16 cellular contexts compared by ENCODE assay signal in the genomic region with DNA sequence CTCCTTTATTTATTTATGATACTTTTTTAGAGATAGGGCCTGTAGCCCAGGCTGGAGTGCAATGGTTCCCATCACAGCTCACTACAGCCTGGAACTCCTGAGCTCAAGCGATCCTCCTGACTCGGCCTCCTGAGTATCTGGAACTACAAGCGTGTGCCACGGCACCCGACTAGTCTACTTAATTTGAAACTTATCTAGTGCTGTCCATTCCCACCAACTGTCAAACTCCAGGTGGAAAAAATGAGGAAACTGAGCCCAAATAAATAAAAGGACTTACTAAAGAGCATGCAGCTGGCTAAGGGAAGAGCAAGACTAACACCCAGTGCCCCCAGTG. TPM values are rescaled to one million over a fixed set of nuclear protein-coding genes. Genes with fewer than 3 reads are reported as not detected.
DNase-seq lines count a peak whose midpoint lies in the region; ATAC-seq and TF ChIP-seq lines count a peak whose summit lies in the region.
"Had no signal": no experiment of that assay in that cellular context is flagged by ENCODE, and none has a peak within 500 bp of the region (broad histone marks: within the 10 kb centered on the region; RNA-seq: fewer than 3 reads in every experiment).

No MANE protein-coding gene starts in this region.

- H3K4me1 ChIP-seq in CD4-positive, alpha-beta memory T cell (ENCODE audit: insufficient read depth, low read length) = peaks cover 38% of the 10 kb centered on the region
- peaks cover 19 to 41% of the 10 kb centered on the region in 2 donors for H3K4me1 ChIP-seq in left lung

- no peak for TF ChIP-seq POLR2A in erythroblast (IDR thresholded peaks at IDR 0.05; ENCODE audit: low read length)

- intact Hi-C loops in CD4-positive, alpha-beta memory T cell (cut with micrococcal nuclease) = loop anchor here (2.0 to 5.0 kb wide), 5 partner anchors 17 to 1637 kb away; partner anchors contain the start of genes CST7, NAPB and PYGB
- intact Hi-C loops in activated T-helper 1 cell treated with anti-CD3 and anti-CD28 coated beads, Interleukin-12 subunit alpha, Interleukin-12 subunit beta, Interleukin-2, Interleukin-4 antibody, amounts not matched to agents 30 ng/mL and 10 ng/mL and 1 ng/mL, durations not matched to agents 14 hours and 24 hours and 36 hours (cut with micrococcal nuclease) = loop anchor here (2.0 to 5.0 kb wide), 5 partner anchors 127 to 565 kb away; partner anchors contain the start of genes ABHD12, NANP and NINL
- intact Hi-C loops in left lung (cut with DNase I) = no loop called here

- no peak overlapping the region for H3K4me3 ChIP-seq in CD4-positive, alpha-beta memory T cell (ENCODE audit: low read length in 2 of 2)
- H3K4me3 ChIP-seq in left lung = no peak overlapping the region

- H3K4me3 Mint-ChIP-seq in CD4-positive, alpha-beta memory T cell = peak overlapping the region in 7 of 8 donors; percentile 81 to 92 (median 84)
- H3K4me3 Mint-ChIP-seq in activated T-helper 1 cell treated with anti-CD3 and anti-CD28 coated beads, Interleukin-12 subunit alpha, Interleukin-12 subunit beta, Interleukin-2, Interleukin-4 antibody, amounts not matched to agents 30 ng/mL and 10 ng/mL and 1 ng/mL, durations not matched to agents 14 hours and 24 hours and 36 hours = peak overlapping the region; percentile 71
- H3K4me3 Mint-ChIP-seq in stimulated activated effector memory CD8-positive, alpha-beta T cell treated with anti-CD3 and anti-CD28 coated beads, Interleukin-12 subunit alpha, Interleukin-12 subunit beta, amount 100 ng/mL, for 72 hours = peak overlapping the region; percentile 77

- no peak for DNase-seq in CD4-positive, alpha-beta memory T cell
- no peak for DNase-seq in activated T-helper 1 cell treated with anti-CD3 and anti-CD28 coated beads, Interleukin-12 subunit alpha, Interleukin-12 subunit beta, Interleukin-2, Interleukin-4 antibody, amounts not matched to agents 30 ng/mL and 10 ng/mL and 1 ng/mL, durations not matched to agents 14 hours and 24 hours and 36 hours (ENCODE audit: low spot score)
- DNase-seq in left lung (no peak), RPMI8226 (no peak), NCI-H510A treated with DMSO at 0.1 percent for 48 hours (lab: John Stamatoyannopoulos, UW) (no peak), erythroblast (lab: John Stamatoyannopoulos, UW) (no peak), OCI-M2 (lab: John Stamatoyannopoulos, UW; ENCODE audit: unreplicated experiment) (no peak)
- DNase-seq in stimulated activated effector memory CD8-positive, alpha-beta T cell treated with anti-CD3 and anti-CD28 coated beads, Interleukin-12 subunit alpha, Interleukin-12 subunit beta, amount 100 ng/mL, for 72 hours (ENCODE audit: low spot score in 2 of 2) = no peak
- DNase-seq: activated naive CD8-positive, alpha-beta T cell treated with anti-CD3 and anti-CD28 coated beads, Interleukin-2, amount 50 U/mL, for 24 hours; NCI-H1092 treated with DMSO at 0.1 percent for 48 hours; NCI-H446 treated with DMSO at 0.1 percent for 48 hours; T1000 had no signal

- H3K27me3 Mint-ChIP-seq in CD4-positive, alpha-beta memory T cell = peaks cover under 1 to 2% of the 10 kb centered on the region in 2 donors
- peaks cover 42% of the 10 kb centered on the region for H3K27me3 Mint-ChIP-seq in activated T-helper 1 cell treated with anti-CD3 and anti-CD28 coated beads, Interleukin-12 subunit alpha, Interleukin-12 subunit beta, Interleukin-2, Interleukin-4 antibody, amounts not matched to agents 30 ng/mL and 10 ng/mL and 1 ng/mL, durations not matched to agents 14 hours and 24 hours and 36 hours (ENCODE audit: insufficient read depth)
- H3K27me3 Mint-ChIP-seq: activated naive CD8-positive, alpha-beta T cell treated with anti-CD3 and anti-CD28 coated beads, Interleukin-2, amount 50 U/mL, for 24 hours had no signal

- peaks cover 21 to 48% (median 32%) of the 10 kb centered on the region in 4 donors for H3K4me1 Mint-ChIP-seq in CD4-positive, alpha-beta memory T cell
- H3K4me1 Mint-ChIP-seq in activated T-helper 1 cell treated with anti-CD3 and anti-CD28 coated beads, Interleukin-12 subunit alpha, Interleukin-12 subunit beta, Interleukin-2, Interleukin-4 antibody, amounts not matched to agents 30 ng/mL and 10 ng/mL and 1 ng/mL, durations not matched to agents 14 hours and 24 hours and 36 hours (ENCODE audit: low read depth) = peaks cover 24% of the 10 kb centered on the region
- H3K4me1 Mint-ChIP-seq in stimulated activated effector memory CD8-positive, alpha-beta T cell treated with anti-CD3 and anti-CD28 coated beads, Interleukin-12 subunit alpha, Interleukin-12 subunit beta, amount 100 ng/mL, for 72 hours = peaks cover 30% of the 10 kb centered on the region

- H3K36me3 ChIP-seq in CD4-positive, alpha-beta memory T cell (ENCODE audit: insufficient read depth, low read length) = peaks cover 5% of the 10 kb centered on the region
- H3K36me3 ChIP-seq in left lung = no peaks in the 10 kb centered on the region

- no peaks in the 10 kb centered on the region for H3K9me3 Mint-ChIP-seq in CD4-positive, alpha-beta memory T cell
- no peaks in the 10 kb centered on the region for H3K9me3 Mint-ChIP-seq in activated T-helper 1 cell treated with anti-CD3 and anti-CD28 coated beads, Interleukin-12 subunit alpha, Interleukin-12 subunit beta, Interleukin-2, Interleukin-4 antibody, amounts not matched to agents 30 ng/mL and 10 ng/mL and 1 ng/mL, durations not matched to agents 14 hours and 24 hours and 36 hours
- H3K9me3 Mint-ChIP-seq in stimulated activated effector memory CD8-positive, alpha-beta T cell treated with anti-CD3 and anti-CD28 coated beads, Interleukin-12 subunit alpha, Interleukin-12 subunit beta, amount 100 ng/mL, for 72 hours = no peaks in the 10 kb centered on the region
- H3K9me3 Mint-ChIP-seq: activated naive CD8-positive, alpha-beta T cell treated with anti-CD3 and anti-CD28 coated beads, Interleukin-2, amount 50 U/mL, for 24 hours had no signal

- H3K27me3 ChIP-seq in CD4-positive, alpha-beta memory T cell (ENCODE audit: insufficient read depth, low read length) = no peaks in the 10 kb centered on the region
- H3K27me3 ChIP-seq in left lung = no peaks in the 10 kb centered on the region

- peaks cover 7 to 18% of the 10 kb centered on the region in 2 donors for H3K36me3 Mint-ChIP-seq in CD4-positive, alpha-beta memory T cell
- peaks cover 7% of the 10 kb centered on the region for H3K36me3 Mint-ChIP-seq in activated T-helper 1 cell treated with anti-CD3 and anti-CD28 coated beads, Interleukin-12 subunit alpha, Interleukin-12 subunit beta, Interleukin-2, Interleukin-4 antibody, amounts not matched to agents 30 ng/mL and 10 ng/mL and 1 ng/mL, durations not matched to agents 14 hours and 24 hours and 36 hours (ENCODE audit: low read depth)
- peaks cover 5% of the 10 kb centered on the region for H3K36me3 Mint-ChIP-seq in stimulated activated effector memory CD8-positive, alpha-beta T cell treated with anti-CD3 and anti-CD28 coated beads, Interleukin-12 subunit alpha, Interleukin-12 subunit beta, amount 100 ng/mL, for 72 hours

- no peak for TF ChIP-seq CTCF in left lung (IDR thresholded peaks at IDR 0.05)

- no peak for ATAC-seq in left lung
- ATAC-seq in stimulated activated effector memory CD8-positive, alpha-beta T cell treated with anti-CD3 and anti-CD28 coated beads, Interleukin-12 subunit alpha, Interleukin-12 subunit beta, amount 100 ng/mL, for 72 hours = no peak
- ATAC-seq: activated naive CD8-positive, alpha-beta T cell treated with anti-CD3 and anti-CD28 coated beads, Interleukin-2, amount 50 U/mL, for 24 hours had no signal

- peak overlapping the region; percentile 82 to 96 (median 86) for H3K27ac Mint-ChIP-seq in CD4-positive, alpha-beta memory T cell
- H3K27ac Mint-ChIP-seq in activated T-helper 1 cell treated with anti-CD3 and anti-CD28 coated beads, Interleukin-12 subunit alpha, Interleukin-12 subunit beta, Interleukin-2, Interleukin-4 antibody, amounts not matched to agents 30 ng/mL and 10 ng/mL and 1 ng/mL, durations not matched to agents 14 hours and 24 hours and 36 hours = no peak overlapping the region
- no peak overlapping the region for H3K27ac Mint-ChIP-seq in stimulated activated effector memory CD8-positive, alpha-beta T cell treated with anti-CD3 and anti-CD28 coated beads, Interleukin-12 subunit alpha, Interleukin-12 subunit beta, amount 100 ng/mL, for 72 hours

- POLR2A ChIA-PET in CD4-positive, alpha-beta memory T cell (lab: Charles Lee; ENCODE audit: partially characterized antibody) = interaction anchor here (0.9 to 4.4 kb wide), 6 partner anchors 24 to 188 kb away, joined by 3 to 60 read pairs (median 26); partner anchors contain the start of genes APMAP, CST7, ENTPD6 and PYGB

- H3K27ac ChIP-seq in CD4-positive, alpha-beta memory T cell (ENCODE audit: low read depth, low read length) = no peak overlapping the region
- H3K27ac ChIP-seq in left lung = peak overlapping the region; percentile 91 to 92

- H3K9me3 ChIP-seq in CD4-positive, alpha-beta memory T cell (ENCODE audit: control insufficient read depth in 1 of 2, low read length in 2 of 2) = no peaks in the 10 kb centered on the region
- H3K9me3 ChIP-seq in left lung = no peaks in the 10 kb centered on the region

- CTCF ChIA-PET in CD4-positive, alpha-beta memory T cell (lab: Charles Lee; ENCODE audit: partially characterized antibody) = interaction anchor here (0.8 to 12.0 kb wide), 5 partner anchors 13 to 129 kb away, joined by 3 to 260 read pairs (median 3); partner anchors contain the start of gene APMAP

RNA-seq across cellular contexts. Expression of gene ACSS1, which starts 1.5 kb away (rescaled TPM):
- 10 to 100 TPM; 55.4 to 56.5 TPM for total RNA-seq in CD4-positive, alpha-beta memory T cell
- polyA plus RNA-seq in CD4-positive, alpha-beta memory T cell = 10 to 100 TPM; 44.6 to 47.2 TPM
- 11.7 and 12.7 TPM in 2 replicates for total RNA-seq in activated T-helper 1 cell treated with anti-CD3 and anti-CD28 coated beads, Interleukin-12 subunit alpha, Interleukin-12 subunit beta, Interleukin-2, Interleukin-4 antibody, amounts not matched to agents 30 ng/mL and 10 ng/mL and 1 ng/mL, durations not matched to agents 14 hours and 24 hours and 36 hours
- 10 to 100 TPM; 26.6 to 40.7 TPM for total RNA-seq in left lung

RNA-seq across cellular contexts. Expression of gene VSX1, which starts 22.5 kb away (rescaled TPM):
- not detected for total RNA-seq in CD4-positive, alpha-beta memory T cell
- not detected for polyA plus RNA-seq in CD4-positive, alpha-beta memory T cell
- total RNA-seq in activated T-helper 1 cell treated with anti-CD3 and anti-CD28 coated beads, Interleukin-12 subunit alpha, Interleukin-12 subunit beta, Interleukin-2, Interleukin-4 antibody, amounts not matched to agents 30 ng/mL and 10 ng/mL and 1 ng/mL, durations not matched to agents 14 hours and 24 hours and 36 hours = not detected in 2 replicates
- not detected for total RNA-seq in left lung
- total RNA-seq: activated CD8-positive, alpha-beta memory T cell treated with anti-CD3 and anti-CD28 coated beads for 36 hours; fibroblast of villous mesenchyme; kidney epithelial cell; PC-3 had no signal

Comparison
In these comparisons a context has a peak if more than half of its experiments do, and no peak if none do; other contexts are left out.
1. H3K27ac Mint-ChIP-seq: peak in CD4-positive, alpha-beta memory T cell (7 of 7); none in activated T-helper 1 cell treated with anti-CD3 and anti-CD28 coated beads, Interleukin-12 subunit alpha, Interleukin-12 subunit beta, Interleukin-2, Interleukin-4 antibody, amounts not matched to agents 30 ng/mL and 10 ng/mL and 1 ng/mL, durations not matched to agents 14 hours and 24 hours and 36 hours (single experiment) and stimulated activated effector memory CD8-positive, alpha-beta T cell treated with anti-CD3 and anti-CD28 coated beads, Interleukin-12 subunit alpha, Interleukin-12 subunit beta, amount 100 ng/mL, for 72 hours (single experiment).
2. intact Hi-C loops: an anchor here in CD4-positive, alpha-beta memory T cell (2.0 to 5.0 kb wide) and activated T-helper 1 cell treated with anti-CD3 and anti-CD28 coated beads, Interleukin-12 subunit alpha, Interleukin-12 subunit beta, Interleukin-2, Interleukin-4 antibody, amounts not matched to agents 30 ng/mL and 10 ng/mL and 1 ng/mL, durations not matched to agents 14 hours and 24 hours and 36 hours (2.0 to 5.0 kb wide); none called in left lung.
3. Peak in every context shown above with its lines, with median percentiles within 50 percentile points of each other: H3K4me3 Mint-ChIP-seq.